9 cellular contexts compared by ENCODE assay signal in genomic region chr10:78763651-78764395, GRCh38.
A peak's percentile ranks its signal among the peaks of the same experiment; 100 is the strongest.
DNase-seq lines count a peak whose midpoint lies in the region; ATAC-seq, FAIRE-seq and TF ChIP-seq lines count a peak whose summit lies in the region.
"Had no signal": no experiment of that assay in that cellular context is flagged by ENCODE, and none has a peak within 500 bp of the region (broad histone marks: within the 10 kb centered on the region; RNA-seq: fewer than 3 reads in every experiment).

No MANE protein-coding gene starts in this region.

- H3K27me3 Mint-ChIP-seq in stimulated activated naive CD8-positive, alpha-beta T cell treated with anti-CD3 and anti-CD28 coated beads, Interleukin-15, Interleukin-2, amounts not matched to agents 100 ng/mL and 50 ng/mL, for 24 hours: no peaks in the 10 kb centered on the region

- H3K4me1 Mint-ChIP-seq in stimulated activated naive CD8-positive, alpha-beta T cell treated with anti-CD3 and anti-CD28 coated beads, Interleukin-15, Interleukin-2, amounts not matched to agents 100 ng/mL and 50 ng/mL, for 24 hours (ENCODE audit: low read depth): peaks cover 27% of the 10 kb centered on the region

- no peaks in the 10 kb centered on the region for H3K36me3 ChIP-seq in right atrium auricular region
- no peaks in the 10 kb centered on the region for H3K36me3 ChIP-seq in small intestine (ENCODE audit: control insufficient read depth in 2 of 2, insufficient read depth in 2 of 2, low read length in 2 of 2)
- no peaks in the 10 kb centered on the region for H3K36me3 ChIP-seq in HAP-1 (replicated peaks)

- H3K36me3 Mint-ChIP-seq in stimulated activated naive CD8-positive, alpha-beta T cell treated with anti-CD3 and anti-CD28 coated beads, Interleukin-15, Interleukin-2, amounts not matched to agents 100 ng/mL and 50 ng/mL, for 24 hours (ENCODE audit: low read depth): no peaks in the 10 kb centered on the region

- no peaks in the 10 kb centered on the region for H3K9me3 ChIP-seq in right atrium auricular region
- no peaks in the 10 kb centered on the region for H3K9me3 ChIP-seq in small intestine (ENCODE audit: control insufficient read depth, low read depth)
- no peaks in the 10 kb centered on the region for H3K9me3 ChIP-seq in HAP-1

- TF ChIP-seq CTCF in right atrium auricular region (IDR thresholded peaks at IDR 0.05): no peak

- peak overlapping the region; percentile 22 for H3K4me3 Mint-ChIP-seq in stimulated activated naive CD8-positive, alpha-beta T cell treated with anti-CD3 and anti-CD28 coated beads, Interleukin-15, Interleukin-2, amounts not matched to agents 100 ng/mL and 50 ng/mL, for 24 hours

- DNase-seq in right atrium auricular region (ENCODE audit: low spot score) (no peak), small intestine (no peak), HAP-1 (ENCODE audit: low spot score in 2 of 2) (no peak)

- no peak for FAIRE-seq in small intestine (lab: Jason Lieb, UNC)

- in situ Hi-C loops in HAP-1 (cut with MboI; ENCODE audit: low sequenced_read_pairs): no loop called here

- H3K27ac Mint-ChIP-seq in stimulated activated naive CD8-positive, alpha-beta T cell treated with anti-CD3 and anti-CD28 coated beads, Interleukin-15, Interleukin-2, amounts not matched to agents 100 ng/mL and 50 ng/mL, for 24 hours: peak overlapping the region; percentile 88

- H3K27me3 ChIP-seq in right atrium auricular region (no peaks in the 10 kb centered on the region), small intestine (ENCODE audit: control insufficient read depth in 2 of 2, insufficient read depth in 2 of 2, low read length in 2 of 2) (no peaks in the 10 kb centered on the region), HAP-1 (ENCODE audit: low read depth) (no peaks in the 10 kb centered on the region)

- no peak overlapping the region for H3K4me3 ChIP-seq in right atrium auricular region
- H3K4me3 ChIP-seq in small intestine (ENCODE audit: low read depth in 1 of 2, low read length in 2 of 2): no peak overlapping the region
- no peak overlapping the region for H3K4me3 ChIP-seq in HAP-1

- H3K4me1 ChIP-seq in right atrium auricular region (peaks cover 0 to 14% of the 10 kb centered on the region in 2 donors), small intestine (ENCODE audit: control insufficient read depth in 2 of 2, insufficient read depth in 1 of 2, low read depth in 1 of 2, low read length in 1 of 2) (no peaks in the 10 kb centered on the region), HAP-1 (no peaks in the 10 kb centered on the region)
- H3K4me1 ChIP-seq: parathyroid adenoma had no signal

- H3K27ac ChIP-seq in right atrium auricular region (peak overlapping the region; percentile 58 to 70), small intestine (ENCODE audit: low read depth in 1 of 2, low read length in 1 of 2) (peak overlapping the region in 1 of 2 donors; percentile 17)
- H3K27ac ChIP-seq: parathyroid adenoma had no signal

- WGBS in small intestine, 3 donors: 57 to 88% (median 65%) methylated on average over 10 of the region's 10 CpGs

- ATAC-seq in GM19395 (IDR thresholded peaks at IDR 0.05; ENCODE audit: unreplicated experiment) (peak; percentile 54), HG03460 (IDR thresholded peaks at IDR 0.05; ENCODE audit: unreplicated experiment) (peak; percentile 50), HG03571 (IDR thresholded peaks at IDR 0.05; ENCODE audit: unreplicated experiment) (no peak), GM19328 (IDR thresholded peaks at IDR 0.05; ENCODE audit: unreplicated experiment) (no peak)

- no peaks in the 10 kb centered on the region for H3K9me3 Mint-ChIP-seq in stimulated activated naive CD8-positive, alpha-beta T cell treated with anti-CD3 and anti-CD28 coated beads, Interleukin-15, Interleukin-2, amounts not matched to agents 100 ng/mL and 50 ng/mL, for 24 hours

Comparison
In these comparisons a context has a peak if more than half of its experiments do, and no peak if none do; other contexts are left out.
1. ATAC-seq: peak in GM19395 (single experiment) and HG03460 (single experiment); none in HG03571 (single experiment) and GM19328 (single experiment).